Comparison of ENCODE assay signal across 21 cellular contexts in genomic region chr1:10432910-10433785, GRCh38. TPM values are rescaled to one million over a fixed set of nuclear protein-coding genes. Genes with fewer than 3 reads are reported as not detected.
A peak's percentile ranks its signal among the peaks of the same experiment; 100 is the strongest.
DNase-seq lines count a peak whose midpoint lies in the region; TF ChIP-seq lines count a peak whose summit lies in the region.
"Had no signal": no experiment of that assay in that cellular context is flagged by ENCODE, and none has a peak within 500 bp of the region (broad histone marks: within the 10 kb centered on the region; RNA-seq: fewer than 3 reads in every experiment).

No MANE protein-coding gene starts in this region.

- peak overlapping the region in 4 of 7 donors; percentile 10 to 69 (median 33) for H3K4me3 Mint-ChIP-seq in CD8-positive, alpha-beta memory T cell
- H3K4me3 Mint-ChIP-seq in brain, result peak overlapping the region; percentile 49 to 73 (median 59)
- peak overlapping the region; percentile 58 for H3K4me3 Mint-ChIP-seq in progenitor cell of endocrine pancreas (ENCODE audit: low read depth)
- H3K4me3 Mint-ChIP-seq in HFFc6, result no peak overlapping the region
- H3K4me3 Mint-ChIP-seq in activated CD4-positive, alpha-beta memory T cell treated with anti-CD3 and anti-CD28 coated beads for 36 hours, result no peak overlapping the region
- H3K4me3 Mint-ChIP-seq: activated naive CD4-positive, alpha-beta T cell treated with anti-CD3 and anti-CD28 coated beads, Interleukin-2, amount 50 U/mL, for 24 hours; central memory CD8-positive, alpha-beta T cell had no signal

- POLR2A ChIA-PET in CD8-positive, alpha-beta memory T cell (lab: Charles Lee), result no interaction called here
- POLR2A ChIA-PET in activated CD4-positive, alpha-beta memory T cell treated with anti-CD3 and anti-CD28 coated beads for 36 hours (lab: Charles Lee), result no interaction called here

- H4K20me1 ChIP-seq in Loucy (ENCODE audit: insufficient read depth, low read length, poor library complexity, severe bottlenecking), result no peaks in the 10 kb centered on the region

- no peaks in the 10 kb centered on the region for H3K9me3 ChIP-seq in CD8-positive, alpha-beta memory T cell (ENCODE audit: low read length)
- H3K9me3 ChIP-seq in Loucy (ENCODE audit: insufficient read depth, low read depth, low read length), result no peaks in the 10 kb centered on the region
- H3K9me3 ChIP-seq: left ventricle myocardium inferior, neutrophil had no signal

- no peaks in the 10 kb centered on the region for H3K9me2 ChIP-seq in Loucy (replicated peaks; ENCODE audit: low read depth, low read length)

- no peaks in the 10 kb centered on the region for H3K36me3 ChIP-seq in CD8-positive, alpha-beta memory T cell (ENCODE audit: insufficient read depth, low read length)
- H3K36me3 ChIP-seq in Loucy (ENCODE audit: insufficient read depth, low read length) (no peaks in the 10 kb centered on the region), H7 (replicated peaks; ENCODE audit: control insufficient read depth, insufficient read depth, low read length) (no peaks in the 10 kb centered on the region)
- H3K36me3 ChIP-seq: neutrophil had no signal

- H3K4me3 ChIP-seq in CD8-positive, alpha-beta memory T cell (ENCODE audit: low read length), result no peak overlapping the region
- H3K4me3 ChIP-seq in Loucy (ENCODE audit: low read length, poor library complexity, severe bottlenecking) (no peak overlapping the region), H7 (ENCODE audit: insufficient read depth, low read depth, low read length) (no peak overlapping the region)
- H3K4me3 ChIP-seq: GM23248, left ventricle myocardium inferior, skin epidermis had no signal

- H2AFZ ChIP-seq in Loucy (ENCODE audit: low read length), result no peak overlapping the region
- H2AFZ ChIP-seq: GM23248 had no signal

- peaks cover 18% of the 10 kb centered on the region for H3K4me1 ChIP-seq in CD8-positive, alpha-beta memory T cell (ENCODE audit: insufficient read depth, low read length)
- peaks cover 14% of the 10 kb centered on the region for H3K4me1 ChIP-seq in Loucy (ENCODE audit: insufficient read depth, low read length, poor library complexity, severe bottlenecking)

- H3K9me3 Mint-ChIP-seq in CD8-positive, alpha-beta memory T cell, result no peaks in the 10 kb centered on the region
- no peaks in the 10 kb centered on the region for H3K9me3 Mint-ChIP-seq in brain
- H3K9me3 Mint-ChIP-seq in progenitor cell of endocrine pancreas (ENCODE audit: low read depth), result no peaks in the 10 kb centered on the region
- H3K9me3 Mint-ChIP-seq in HFFc6, result no peaks in the 10 kb centered on the region
- no peaks in the 10 kb centered on the region for H3K9me3 Mint-ChIP-seq in activated CD4-positive, alpha-beta memory T cell treated with anti-CD3 and anti-CD28 coated beads for 36 hours
- H3K9me3 Mint-ChIP-seq: activated naive CD4-positive, alpha-beta T cell treated with anti-CD3 and anti-CD28 coated beads, Interleukin-2, amount 50 U/mL, for 24 hours; activated T-cell treated with anti-CD3 and anti-CD28 coated beads, Interleukin-2, amount 50 U/mL, for 24 hours; central memory CD8-positive, alpha-beta T cell had no signal

- H3K4me2 ChIP-seq in Loucy (ENCODE audit: low read depth, low read length, poor library complexity, severe bottlenecking), result peak overlapping the region; percentile 35

- intact Hi-C loops in activated CD4-positive, alpha-beta memory T cell treated with anti-CD3 and anti-CD28 coated beads for 36 hours (cut with micrococcal nuclease), result no loop called here

- H3K27me3 Mint-ChIP-seq in CD8-positive, alpha-beta memory T cell, result no peaks in the 10 kb centered on the region
- H3K27me3 Mint-ChIP-seq in brain (peaks cover 10% of the 10 kb centered on the region), progenitor cell of endocrine pancreas (no peaks in the 10 kb centered on the region), HFFc6 (ENCODE audit: insufficient read depth) (peaks cover 2% of the 10 kb centered on the region)
- no peaks in the 10 kb centered on the region for H3K27me3 Mint-ChIP-seq in activated CD4-positive, alpha-beta memory T cell treated with anti-CD3 and anti-CD28 coated beads for 36 hours
- H3K27me3 Mint-ChIP-seq: activated naive CD4-positive, alpha-beta T cell treated with anti-CD3 and anti-CD28 coated beads, Interleukin-2, amount 50 U/mL, for 24 hours; activated T-cell treated with anti-CD3 and anti-CD28 coated beads, Interleukin-2, amount 50 U/mL, for 24 hours; central memory CD8-positive, alpha-beta T cell had no signal

- H3K36me3 Mint-ChIP-seq in CD8-positive, alpha-beta memory T cell, result peaks cover 0 to 3% (median 0%) of the 10 kb centered on the region in 3 donors
- H3K36me3 Mint-ChIP-seq in brain (no peaks in the 10 kb centered on the region), progenitor cell of endocrine pancreas (ENCODE audit: insufficient read depth) (no peaks in the 10 kb centered on the region), HFFc6 (ENCODE audit: low read depth) (peaks cover 6% of the 10 kb centered on the region)
- no peaks in the 10 kb centered on the region for H3K36me3 Mint-ChIP-seq in activated CD4-positive, alpha-beta memory T cell treated with anti-CD3 and anti-CD28 coated beads for 36 hours
- H3K36me3 Mint-ChIP-seq: activated naive CD4-positive, alpha-beta T cell treated with anti-CD3 and anti-CD28 coated beads, Interleukin-2, amount 50 U/mL, for 24 hours had no signal

- TF ChIP-seq CTCF in Loucy (conservative IDR thresholded peaks at IDR 0.05; ENCODE audit: low read length) (no peak), brain (conservative IDR thresholded peaks at IDR 0.05) (no peak), progenitor cell of endocrine pancreas (IDR thresholded peaks at IDR 0.05; ENCODE audit: unreplicated experiment) (no peak), HFFc6 (IDR thresholded peaks at IDR 0.05) (no peak)

- H3K79me2 ChIP-seq in Loucy (ENCODE audit: insufficient read depth, low read length), result peaks cover 11% of the 10 kb centered on the region

- no peak for DNase-seq in CD8-positive, alpha-beta memory T cell
- DNase-seq in progenitor cell of endocrine pancreas (ENCODE audit: low spot score, unreplicated experiment) (no peak), HFFc6 (no peak), H7 (no peak), DMS153 treated with DMSO at 0.1 percent for 48 hours (lab: John Stamatoyannopoulos, UW; ENCODE audit: unreplicated experiment) (no peak)
- no peak for DNase-seq in activated CD4-positive, alpha-beta memory T cell treated with anti-CD3 and anti-CD28 coated beads for 36 hours
- DNase-seq: activated CD4-positive, alpha-beta T cell treated with anti-CD3 and anti-CD28 coated beads for 1 hour; activated T-cell treated with anti-CD3 and anti-CD28 coated beads, Interleukin-2, amount 50 U/mL, for 24 hours; GM23248; head of caudate nucleus; left ventricle myocardium inferior; midbrain; NCI-H748 treated with DMSO at 0.1 percent for 48 hours; Right ventricle myocardium superior; stimulated activated naive CD4-positive, alpha-beta T cell had no signal

- peaks cover 13 to 29% (median 16%) of the 10 kb centered on the region in 3 donors for H3K4me1 Mint-ChIP-seq in CD8-positive, alpha-beta memory T cell
- peaks cover 35% of the 10 kb centered on the region for H3K4me1 Mint-ChIP-seq in brain
- H3K4me1 Mint-ChIP-seq in progenitor cell of endocrine pancreas (ENCODE audit: low read depth), result peaks cover 16% of the 10 kb centered on the region
- peaks cover 26% of the 10 kb centered on the region for H3K4me1 Mint-ChIP-seq in HFFc6 (ENCODE audit: low read depth)
- H3K4me1 Mint-ChIP-seq in activated CD4-positive, alpha-beta memory T cell treated with anti-CD3 and anti-CD28 coated beads for 36 hours (ENCODE audit: low read depth), result peaks cover 19% of the 10 kb centered on the region

- H3K27ac ChIP-seq in CD8-positive, alpha-beta memory T cell (ENCODE audit: low read depth, low read length), result no peak overlapping the region
- H3K27ac ChIP-seq: GM23248, left ventricle myocardium inferior, neutrophil, skin epidermis had no signal

- H3K9ac ChIP-seq in Loucy (ENCODE audit: low read depth, low read length, poor library complexity, severe bottlenecking), result peak overlapping the region; percentile 32
- H3K9ac ChIP-seq: GM23248 had no signal

- CTCF ChIA-PET in CD8-positive, alpha-beta memory T cell (lab: Charles Lee), result interaction anchor here (2.8 kb wide), 1 partner anchor 224 kb away, joined by 10 read pairs; the partner anchor contains the start of gene KIF1B
- CTCF ChIA-PET in activated CD4-positive, alpha-beta memory T cell treated with anti-CD3 and anti-CD28 coated beads for 36 hours (lab: Charles Lee), result interaction anchor here (0.9 kb wide), 2 partner anchors 62 to 67 kb away, joined by 3 read pairs; no protein-coding TSS in a partner anchor

- no peaks in the 10 kb centered on the region for H3K27me3 ChIP-seq in CD8-positive, alpha-beta memory T cell (ENCODE audit: insufficient read depth, low read length, poor library complexity, severe bottlenecking)
- no peaks in the 10 kb centered on the region for H3K27me3 ChIP-seq in Loucy (ENCODE audit: insufficient read depth, low read length, poor library complexity, severe bottlenecking)
- H3K27me3 ChIP-seq in H7 (ENCODE audit: control insufficient read depth, insufficient read depth, low read length), result no peaks in the 10 kb centered on the region
- H3K27me3 ChIP-seq: neutrophil had no signal

- peak overlapping the region in 3 of 8 donors; percentile 24 to 83 (median 66) for H3K27ac Mint-ChIP-seq in CD8-positive, alpha-beta memory T cell
- H3K27ac Mint-ChIP-seq in brain, result peak overlapping the region in 1 of 5 experiments; percentile 70
- H3K27ac Mint-ChIP-seq in progenitor cell of endocrine pancreas, result no peak overlapping the region
- H3K27ac Mint-ChIP-seq in HFFc6, result no peak overlapping the region
- no peak overlapping the region for H3K27ac Mint-ChIP-seq in activated CD4-positive, alpha-beta memory T cell treated with anti-CD3 and anti-CD28 coated beads for 36 hours
- H3K27ac Mint-ChIP-seq: activated naive CD4-positive, alpha-beta T cell treated with anti-CD3 and anti-CD28 coated beads, Interleukin-2, amount 50 U/mL, for 24 hours had no signal

- no peaks in the 10 kb centered on the region for H3F3A ChIP-seq in Loucy (ENCODE audit: low read depth)

RNA-seq across cellular contexts. Expression of gene CENPS, which starts 2.9 kb away (rescaled TPM):
- 10 to 100 TPM; 32.2 TPM for total RNA-seq in CD8-positive, alpha-beta memory T cell
- 9.7 TPM for polyA plus RNA-seq in CD8-positive, alpha-beta memory T cell
- 20.4 TPM for polyA plus RNA-seq in brain (ENCODE audit: insufficient read depth, low read depth, low replicate concordance)
- total RNA-seq in progenitor cell of endocrine pancreas, result 22.2 and 22.5 TPM in 2 replicates
- 10 to 100 TPM; 24.3 to 31.0 (median 27.3) TPM for total RNA-seq in HFFc6 (2021; fragmentation: NEBNext Ultra II Directional; extraction: Animal tissue kit (Norgen Biotek cat#: 25700))
- total RNA-seq in H7 (2014; rRNA removed; shearing (Covaris generic)), result 14.7 and 19.1 TPM in 2 replicates
- 10 to 100 TPM; 20.0 to 22.7 TPM for total RNA-seq in activated CD4-positive, alpha-beta memory T cell treated with anti-CD3 and anti-CD28 coated beads for 36 hours

RNA-seq across cellular contexts. Expression of gene CORT, which starts 16.7 kb away (rescaled TPM):
- total RNA-seq in CD8-positive, alpha-beta memory T cell, result under 1 TPM in 1 of 2 experiments, not detected in 1; 0.71 TPM
- polyA plus RNA-seq in CD8-positive, alpha-beta memory T cell, result not detected
- 2.6 TPM for polyA plus RNA-seq in brain (ENCODE audit: insufficient read depth, low read depth, low replicate concordance)
- 1.0 and 2.0 TPM in 2 replicates for total RNA-seq in progenitor cell of endocrine pancreas
- total RNA-seq in HFFc6 (2021; fragmentation: NEBNext Ultra II Directional; extraction: Animal tissue kit (Norgen Biotek cat#: 25700)), result under 1 TPM in 2 of 6 experiments, not detected in 4; 0.43 TPM
- 0.28 and 0.74 TPM in 2 replicates for total RNA-seq in H7 (2014; rRNA removed; shearing (Covaris generic))
- under 1 TPM in 1 of 2 experiments, not detected in 1; 0.36 TPM for total RNA-seq in activated CD4-positive, alpha-beta memory T cell treated with anti-CD3 and anti-CD28 coated beads for 36 hours
- polyA plus RNA-seq: GM23248 had no signal

RNA-seq across cellular contexts. Expression of gene PGD, which starts 34.3 kb away (rescaled TPM):
- total RNA-seq in CD8-positive, alpha-beta memory T cell, result 100 to 1,000 TPM; 115 to 116 TPM
- polyA plus RNA-seq in CD8-positive, alpha-beta memory T cell, result 42.4 TPM
- polyA plus RNA-seq in brain (ENCODE audit: insufficient read depth, low read depth, low replicate concordance), result 308 TPM
- 254 and 263 TPM in 2 replicates for total RNA-seq in progenitor cell of endocrine pancreas
- total RNA-seq in HFFc6 (2021; fragmentation: NEBNext Ultra II Directional; extraction: Animal tissue kit (Norgen Biotek cat#: 25700)), result 100 to 1,000 TPM; 131 to 235 (median 220) TPM
- total RNA-seq in H7 (2014; rRNA removed; shearing (Covaris generic)), result 185 and 201 TPM in 2 replicates
- 10 to 100 TPM; 94.6 to 96.7 TPM for total RNA-seq in activated CD4-positive, alpha-beta memory T cell treated with anti-CD3 and anti-CD28 coated beads for 36 hours

RNA-seq across cellular contexts. Expression of gene DFFA, which starts 39.2 kb away (rescaled TPM):
- total RNA-seq in CD8-positive, alpha-beta memory T cell, result 10 to 100 TPM; 67.7 to 69.1 TPM
- polyA plus RNA-seq in CD8-positive, alpha-beta memory T cell, result 40.4 TPM
- polyA plus RNA-seq in brain (ENCODE audit: insufficient read depth, low read depth, low replicate concordance), result 31.8 TPM
- total RNA-seq in progenitor cell of endocrine pancreas, result 47.9 and 54.4 TPM in 2 replicates
- 10 to 100 TPM; 44.1 to 58.6 (median 48.4) TPM for total RNA-seq in HFFc6 (2021; fragmentation: NEBNext Ultra II Directional; extraction: Animal tissue kit (Norgen Biotek cat#: 25700))
- total RNA-seq in H7 (2014; rRNA removed; shearing (Covaris generic)), result 102 and 109 TPM in 2 replicates
- total RNA-seq in activated CD4-positive, alpha-beta memory T cell treated with anti-CD3 and anti-CD28 coated beads for 36 hours, result 10 to 100 TPM; 32.0 to 32.8 TPM

RNA-seq across cellular contexts. Expression of gene PEX14, which starts 41.6 kb away (rescaled TPM):
- total RNA-seq in CD8-positive, alpha-beta memory T cell, result 10 to 100 TPM; 18.2 to 22.2 TPM
- 5.1 TPM for polyA plus RNA-seq in CD8-positive, alpha-beta memory T cell
- 37.1 TPM for polyA plus RNA-seq in brain (ENCODE audit: insufficient read depth, low read depth, low replicate concordance)
- total RNA-seq in progenitor cell of endocrine pancreas, result 27.8 and 28.7 TPM in 2 replicates
- total RNA-seq in HFFc6 (2021; fragmentation: NEBNext Ultra II Directional; extraction: Animal tissue kit (Norgen Biotek cat#: 25700)), result 10 to 100 TPM; 23.1 to 28.4 (median 26.0) TPM
- 58.5 and 59.5 TPM in 2 replicates for total RNA-seq in H7 (2014; rRNA removed; shearing (Covaris generic))
- 10 to 100 TPM; 17.3 to 17.6 TPM for total RNA-seq in activated CD4-positive, alpha-beta memory T cell treated with anti-CD3 and anti-CD28 coated beads for 36 hours

Comparison
In these comparisons a context has a peak if more than half of its experiments do, and no peak if none do; other contexts are left out.
1. H3K4me3 Mint-ChIP-seq: peak in CD8-positive, alpha-beta memory T cell (4 of 7), brain (5 of 5) and progenitor cell of endocrine pancreas (single experiment); none in HFFc6 (single experiment) and activated CD4-positive, alpha-beta memory T cell treated with anti-CD3 and anti-CD28 coated beads for 36 hours (single experiment).